ENCODE assay signal across 17 cellular contexts in genomic region chr10:13839030-13839429, GRCh38.
"Had no signal": no experiment of that assay in that cellular context is flagged by ENCODE, and none has a peak within 500 bp of the region (broad histone marks: within the 10 kb centered on the region; RNA-seq: fewer than 3 reads in every experiment).

No MANE protein-coding gene starts in this region.

- H3K9ac ChIP-seq: neural progenitor cell had no signal

- H3K27ac ChIP-seq: left lung, neural progenitor cell had no signal

- H3K36me3 ChIP-seq: heart left ventricle, left lung, neural progenitor cell, tibial nerve had no signal

- H3K4me3 Mint-ChIP-seq: activated CD4-positive, alpha-beta T cell treated with anti-CD3 and anti-CD28 coated beads, Interleukin-2, amount 10 ng/mL, durations not matched to agents 24 days and 14 days; activated CD8-positive, alpha-beta T cell treated with anti-CD3 and anti-CD28 coated beads for 36 hours; activated naive CD4-positive, alpha-beta T cell treated with anti-CD3 and anti-CD28 coated beads for 36 hours; naive thymus-derived CD4-positive, alpha-beta T cell; neural progenitor cell; T-cell had no signal

- H3K27me3 ChIP-seq: dorsolateral prefrontal cortex, heart left ventricle, left lung, neural progenitor cell, tibial nerve had no signal

- DNase-seq: activated CD4-positive, alpha-beta T cell treated with anti-CD3 and anti-CD28 coated beads, Interleukin-2, amount 10 ng/mL, durations not matched to agents 24 days and 14 days; activated CD8-positive, alpha-beta T cell treated with anti-CD3 and anti-CD28 coated beads for 36 hours; activated naive CD4-positive, alpha-beta T cell treated with anti-CD3 and anti-CD28 coated beads for 36 hours; activated T-cell treated with anti-CD3 and anti-CD28 coated beads, Interleukin-2, amount 50 U/mL, for 1 hour; dorsolateral prefrontal cortex; left lung; mucosa of descending colon; naive thymus-derived CD4-positive, alpha-beta T cell; stimulated activated CD4-positive, alpha-beta T cell treated with anti-CD3 and anti-CD28 coated beads, Interleukin-12 subunit alpha, Interleukin-12 subunit beta, amount 100 ng/mL, for 4 hours; stimulated activated CD4-positive, alpha-beta T cell treated with anti-CD3 and anti-CD28 coated beads, Interleukin-1b, Interleukin-23, amount 100 ng/mL, for 48 hours; stimulated activated CD8-positive, alpha-beta memory T cell treated with anti-CD3 and anti-CD28 coated beads, Interleukin-4, amount 100 ng/mL, for 48 hours; stimulated activated naive CD4-positive, alpha-beta T cell; T-cell; T-helper 9 cell had no signal

- H3K27me3 Mint-ChIP-seq: T-cell had no signal

- ATAC-seq: activated CD8-positive, alpha-beta T cell treated with anti-CD3 and anti-CD28 coated beads for 36 hours; naive thymus-derived CD4-positive, alpha-beta T cell; T-cell had no signal

- H3K4me1 Mint-ChIP-seq: activated CD4-positive, alpha-beta T cell treated with anti-CD3 and anti-CD28 coated beads, Interleukin-2, amount 10 ng/mL, durations not matched to agents 24 days and 14 days; naive thymus-derived CD4-positive, alpha-beta T cell; T-cell had no signal

- H3K27ac Mint-ChIP-seq: activated CD4-positive, alpha-beta T cell treated with anti-CD3 and anti-CD28 coated beads, Interleukin-2, amount 10 ng/mL, durations not matched to agents 24 days and 14 days; activated CD8-positive, alpha-beta T cell treated with anti-CD3 and anti-CD28 coated beads for 36 hours; activated naive CD4-positive, alpha-beta T cell treated with anti-CD3 and anti-CD28 coated beads for 36 hours; naive thymus-derived CD4-positive, alpha-beta T cell; neural progenitor cell; T-cell had no signal

- H3K4me3 ChIP-seq: dorsolateral prefrontal cortex, heart left ventricle, left lung, mucosa of descending colon, neural progenitor cell, tibial nerve had no signal

- H2AFZ ChIP-seq: neural progenitor cell had no signal

- H3K36me3 Mint-ChIP-seq: T-cell had no signal

- H3K4me2 ChIP-seq: neural progenitor cell had no signal

- H3K9me3 ChIP-seq: mucosa of descending colon, tibial nerve had no signal
